In genomic region chr19:57363734-57364181, GRCh38 we compare ENCODE assay signal across 8 cellular contexts. TPM values are rescaled to one million over a fixed set of nuclear protein-coding genes. Genes with fewer than 3 reads are reported as not detected.
DNase-seq lines count a peak whose midpoint lies in the region; ATAC-seq and TF ChIP-seq lines count a peak whose summit lies in the region.

No MANE protein-coding gene starts in this region.

- peak overlapping the region; percentile 91 for H3K27ac ChIP-seq in hepatocyte
- peak overlapping the region; percentile 94 to 98 (median 96) for H3K27ac ChIP-seq in sigmoid colon

- H3K4me1 ChIP-seq in hepatocyte (ENCODE audit: insufficient read depth) (peaks cover 9% of the 10 kb centered on the region), sigmoid colon (peaks cover 0 to 17% (median 12%) of the 10 kb centered on the region in 4 donors)

- peak overlapping the region; percentile 33 for H2AFZ ChIP-seq in hepatocyte

- peak overlapping the region; percentile 81 for H3K4me2 ChIP-seq in hepatocyte

- no peaks in the 10 kb centered on the region for H3K36me3 ChIP-seq in hepatocyte (replicated peaks; ENCODE audit: insufficient read depth, low read depth)
- H3K36me3 ChIP-seq in sigmoid colon, result peaks cover 0 to 10% (median 4%) of the 10 kb centered on the region in 4 donors

- H4K20me1 ChIP-seq in hepatocyte (ENCODE audit: insufficient read depth, poor library complexity, severe bottlenecking), result no peaks in the 10 kb centered on the region

- no peak for TF ChIP-seq CTCF in GM12865 (IDR thresholded peaks at IDR 0.05; ENCODE audit: insufficient read depth, low read depth, low read length, missing control alignments)
- no peak for TF ChIP-seq CTCF in hepatocyte (IDR thresholded peaks at IDR 0.05; ENCODE audit: poor library complexity)
- TF ChIP-seq CTCF in sigmoid colon (IDR thresholded peaks at IDR 0.05), result no peak

- 3% methylated on average over 12 of the region's 14 CpGs for WGBS in hepatocyte (ENCODE audit: low lambda C conversion rate, missing lambda C conversion rate)
- WGBS in sigmoid colon, 2 donors, result 2 to 4% methylated on average over 14 of the region's 14 CpGs

- no peaks in the 10 kb centered on the region for H3K9me2 ChIP-seq in hepatocyte (replicated peaks; ENCODE audit: insufficient read depth)

- no peak for TF ChIP-seq POLR2A in sigmoid colon (IDR thresholded peaks at IDR 0.05)

- H3K4me3 Mint-ChIP-seq in activated naive CD8-positive, alpha-beta T cell treated with anti-CD3 and anti-CD28 coated beads, Interleukin-2, amount 50 U/mL, for 24 hours, result peak overlapping the region; percentile 85

- ATAC-seq in HG03460 (IDR thresholded peaks at IDR 0.05; ENCODE audit: unreplicated experiment), result peak; percentile 18
- peak; percentile 3 for ATAC-seq in activated naive CD8-positive, alpha-beta T cell treated with anti-CD3 and anti-CD28 coated beads, Interleukin-2, amount 50 U/mL, for 24 hours
- no peak for ATAC-seq in GM19023 (IDR thresholded peaks at IDR 0.05; ENCODE audit: unreplicated experiment)

- intact Hi-C loops in sigmoid colon (cut with DNase I), result loop anchor here (1.0 to 5.0 kb wide), 3 partner anchors 26 to 123 kb away; partner anchors contain the start of genes ZNF543, ZNF548 and ZNF805

- peaks cover 42% of the 10 kb centered on the region for H3K9me3 Mint-ChIP-seq in activated naive CD8-positive, alpha-beta T cell treated with anti-CD3 and anti-CD28 coated beads, Interleukin-2, amount 50 U/mL, for 24 hours

- H3K79me2 ChIP-seq in hepatocyte, result peaks cover 27% of the 10 kb centered on the region

- peak overlapping the region; percentile 92 for H3K27ac Mint-ChIP-seq in activated naive CD8-positive, alpha-beta T cell treated with anti-CD3 and anti-CD28 coated beads, Interleukin-2, amount 50 U/mL, for 24 hours

- H3K4me3 ChIP-seq in GM12865 (ENCODE audit: low read depth, low read length), result peak overlapping the region; percentile 93
- H3K4me3 ChIP-seq in hepatocyte, result peak overlapping the region; percentile 57
- peak overlapping the region; percentile 86 to 91 (median 88) for H3K4me3 ChIP-seq in sigmoid colon

- H3K27me3 ChIP-seq in hepatocyte (no peaks in the 10 kb centered on the region), sigmoid colon (no peaks in the 10 kb centered on the region)

- DNase-seq in GM12865 (ENCODE audit: low read depth), result no peak
- DNase-seq in activated naive CD8-positive, alpha-beta T cell treated with anti-CD3 and anti-CD28 coated beads, Interleukin-2, amount 50 U/mL, for 24 hours, result no peak
- DNase-seq in hepatocyte (ENCODE audit: low spot score), result peak; percentile 40
- DNase-seq in sigmoid colon, result no peak
- DNase-seq in NCI-H510A (lab: John Stamatoyannopoulos, UW), result no peak
- no peak for DNase-seq in activated gamma-delta T cell (lab: John Stamatoyannopoulos, UW)

- no peak for TF ChIP-seq EP300 in sigmoid colon (IDR thresholded peaks at IDR 0.05)

- H3K27me3 Mint-ChIP-seq in activated naive CD8-positive, alpha-beta T cell treated with anti-CD3 and anti-CD28 coated beads, Interleukin-2, amount 50 U/mL, for 24 hours, result peaks cover 2% of the 10 kb centered on the region

- H3K36me3 Mint-ChIP-seq in activated naive CD8-positive, alpha-beta T cell treated with anti-CD3 and anti-CD28 coated beads, Interleukin-2, amount 50 U/mL, for 24 hours (ENCODE audit: low read depth), result peaks cover 44% of the 10 kb centered on the region

- peaks cover 16% of the 10 kb centered on the region for H3K4me1 Mint-ChIP-seq in activated naive CD8-positive, alpha-beta T cell treated with anti-CD3 and anti-CD28 coated beads, Interleukin-2, amount 50 U/mL, for 24 hours

- H3K9me3 ChIP-seq in hepatocyte (ENCODE audit: low read depth) (no peaks in the 10 kb centered on the region), sigmoid colon (peaks cover 0 to 5% (median 3%) of the 10 kb centered on the region in 4 donors)

RNA-seq across cellular contexts. Expression of gene TRAPPC2B, which starts 0.4 kb away (rescaled TPM):
- total RNA-seq in hepatocyte (19.8 and 27.8 TPM in 2 replicates), sigmoid colon (10 to 100 TPM; 21.3 to 28.1 (median 27.1) TPM)
- polyA plus RNA-seq in hepatocyte (39.0 and 50.7 TPM in 2 replicates), sigmoid colon (10 to 100 TPM in 2 of 3 donors, 1 to 10 TPM in 1; 9.2 to 18.0 (median 11.4) TPM)

RNA-seq across cellular contexts. Expression of gene ZNF547, which starts 0.4 kb away (rescaled TPM):
- total RNA-seq in hepatocyte, result 1.6 and 5.2 TPM in 2 replicates
- polyA plus RNA-seq in hepatocyte, result 0.72 and 1.8 TPM in 2 replicates
- total RNA-seq in sigmoid colon, result 1 to 10 TPM in 3 of 4 donors, under 1 TPM in 1; 0.83 to 3.6 (median 2.8) TPM
- 1 to 10 TPM in 1 of 3 donors, not detected in 2; 1.2 TPM for polyA plus RNA-seq in sigmoid colon

RNA-seq across cellular contexts. Expression of gene ZNF304, which starts 12.7 kb away (rescaled TPM):
- total RNA-seq in hepatocyte, result 6.9 and 7.5 TPM in 2 replicates
- polyA plus RNA-seq in hepatocyte, result 2.0 and 3.0 TPM in 2 replicates
- total RNA-seq in sigmoid colon, result 1 to 10 TPM; 7.1 to 9.6 (median 9.1) TPM
- 1 to 10 TPM in 2 of 3 donors, under 1 TPM in 1; 0.92 to 3.1 (median 1.2) TPM for polyA plus RNA-seq in sigmoid colon

RNA-seq across cellular contexts. Expression of gene ZNF548, which starts 25.9 kb away (rescaled TPM):
- 17.6 and 26.3 TPM in 2 replicates for total RNA-seq in hepatocyte
- 8.1 and 9.3 TPM in 2 replicates for polyA plus RNA-seq in hepatocyte
- total RNA-seq in sigmoid colon, result 10 to 100 TPM; 21.9 to 29.1 (median 22.8) TPM
- 10 to 100 TPM in 1 of 3 donors, 1 to 10 TPM in 2; 1.2 to 10.7 (median 1.8) TPM for polyA plus RNA-seq in sigmoid colon

RNA-seq across cellular contexts. Expression of gene ZNF543, which starts 43.5 kb away (rescaled TPM):
- 6.7 and 6.9 TPM in 2 replicates for total RNA-seq in hepatocyte
- 0.61 and 2.6 TPM in 2 replicates for polyA plus RNA-seq in hepatocyte
- 1 to 10 TPM; 5.4 to 8.1 (median 7.5) TPM for total RNA-seq in sigmoid colon
- polyA plus RNA-seq in sigmoid colon, result 1 to 10 TPM in 1 of 3 donors, under 1 TPM in 2; 0.46 to 1.6 (median 0.60) TPM
